ENCODE assay signal across 9 cellular contexts in the genomic region with DNA sequence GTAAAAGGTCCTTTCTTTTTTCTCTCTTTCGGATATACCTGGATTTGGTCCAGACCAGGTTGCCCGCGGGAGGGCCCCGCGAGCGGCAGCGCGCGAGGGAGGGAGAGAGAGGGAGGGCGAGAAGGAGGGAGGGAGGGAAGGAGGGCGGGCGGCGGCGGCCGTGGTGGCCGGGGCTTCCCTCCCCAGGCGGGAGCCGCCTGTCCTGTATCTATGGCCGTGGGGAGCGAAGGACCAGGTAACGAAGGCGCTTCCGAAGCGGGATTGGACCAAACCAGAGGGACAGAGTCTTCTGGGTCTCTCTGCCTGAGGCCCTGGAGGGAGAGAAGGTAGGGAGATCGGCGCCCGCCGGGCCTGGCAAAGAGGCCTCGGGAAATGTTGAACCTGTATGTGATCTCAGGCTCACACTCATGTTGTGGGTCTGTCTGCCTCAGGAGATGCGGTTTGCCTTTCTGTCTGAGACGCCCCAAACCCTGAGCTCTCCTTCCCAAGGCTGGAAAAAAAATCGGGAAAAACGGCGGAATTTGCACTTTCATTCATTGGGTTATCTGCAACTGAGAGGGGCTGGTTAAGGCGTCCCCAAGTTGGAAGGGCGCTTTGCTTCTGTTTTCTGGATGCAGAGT. TPM values are rescaled to one million over a fixed set of nuclear protein-coding genes. Genes with fewer than 3 reads are reported as not detected.
A peak's percentile ranks its signal among the peaks of the same experiment; 100 is the strongest.
DNase-seq lines count a peak whose midpoint lies in the region; ATAC-seq and TF ChIP-seq lines count a peak whose summit lies in the region.
"Had no signal": no experiment of that assay in that cellular context is flagged by ENCODE, and none has a peak within 500 bp of the region (broad histone marks: within the 10 kb centered on the region; RNA-seq: fewer than 3 reads in every experiment).

No MANE protein-coding gene starts in this region.

- ATAC-seq in activated naive CD4-positive, alpha-beta T cell treated with anti-CD3 and anti-CD28 coated beads, Interleukin-2, amount 50 U/mL, for 72 hours: no peak
- ATAC-seq in T-cell (replicated peaks in 1 of 4) (peak in 3 of 4 experiments; percentile 12 to 22 (median 13)), GM19467 (IDR thresholded peaks at IDR 0.05; ENCODE audit: unreplicated experiment) (no peak), HG03432 (IDR thresholded peaks at IDR 0.05; ENCODE audit: unreplicated experiment) (no peak)

- DNase-seq in activated naive CD4-positive, alpha-beta T cell treated with anti-CD3 and anti-CD28 coated beads for 36 hours: no peak
- DNase-seq in activated naive CD4-positive, alpha-beta T cell treated with anti-CD3 and anti-CD28 coated beads, Interleukin-2, amount 50 U/mL, for 72 hours (ENCODE audit: low spot score in 2 of 2): no peak
- no peak for DNase-seq in T-cell
- no peak for DNase-seq in kidney epithelial cell (ENCODE audit: low read depth)
- DNase-seq in tibial artery: no peak
- no peak for DNase-seq in NOMO-1 treated with DMSO at 0.1 percent for 48 hours (lab: John Stamatoyannopoulos, UW; ENCODE audit: unreplicated experiment)
- DNase-seq: COR-L47 had no signal

- no peaks in the 10 kb centered on the region for H3K36me3 ChIP-seq in kidney epithelial cell (ENCODE audit: control insufficient read depth, insufficient read depth, low read length)
- H3K36me3 ChIP-seq in tibial artery: no peaks in the 10 kb centered on the region

- H3K27me3 ChIP-seq in kidney epithelial cell (ENCODE audit: control insufficient read depth, insufficient read depth, low read length) (peaks cover 53% of the 10 kb centered on the region), tibial artery (no peaks in the 10 kb centered on the region)

- H3K4me3 Mint-ChIP-seq in activated naive CD4-positive, alpha-beta T cell treated with anti-CD3 and anti-CD28 coated beads for 36 hours: peak overlapping the region; percentile 74
- peak overlapping the region; percentile 61 to 88 (median 76) for H3K4me3 Mint-ChIP-seq in T-cell

- intact Hi-C loops in activated naive CD4-positive, alpha-beta T cell treated with anti-CD3 and anti-CD28 coated beads for 36 hours (cut with micrococcal nuclease): loop anchor here (5.0 kb wide), 1 partner anchor 38 kb away; no protein-coding TSS in a partner anchor
- intact Hi-C loops in tibial artery (cut with DNase I; ENCODE audit: low total_unique reads): no loop called here

- peaks cover 4 to 70% (median 53%) of the 10 kb centered on the region in 4 donors for H3K4me1 ChIP-seq in tibial artery

- H3K4me1 Mint-ChIP-seq in activated naive CD4-positive, alpha-beta T cell treated with anti-CD3 and anti-CD28 coated beads for 36 hours (ENCODE audit: low read depth): peaks cover 44% of the 10 kb centered on the region
- H3K4me1 Mint-ChIP-seq in T-cell: peaks cover 36 to 49% (median 47%) of the 10 kb centered on the region in 3 donors

- no peaks in the 10 kb centered on the region for H3K9me3 Mint-ChIP-seq in activated naive CD4-positive, alpha-beta T cell treated with anti-CD3 and anti-CD28 coated beads for 36 hours
- H3K9me3 Mint-ChIP-seq in activated naive CD4-positive, alpha-beta T cell treated with anti-CD3 and anti-CD28 coated beads, Interleukin-2, amount 50 U/mL, for 72 hours: no peaks in the 10 kb centered on the region
- H3K9me3 Mint-ChIP-seq in T-cell: no peaks in the 10 kb centered on the region

- no peaks in the 10 kb centered on the region for H3K9me3 ChIP-seq in tibial artery

- POLR2A ChIA-PET in T-cell (lab: Charles Lee): no interaction called here

- H3K36me3 Mint-ChIP-seq in activated naive CD4-positive, alpha-beta T cell treated with anti-CD3 and anti-CD28 coated beads for 36 hours (ENCODE audit: low read depth): peaks cover 2% of the 10 kb centered on the region
- H3K36me3 Mint-ChIP-seq in activated naive CD4-positive, alpha-beta T cell treated with anti-CD3 and anti-CD28 coated beads, Interleukin-2, amount 50 U/mL, for 72 hours: peaks cover 0 to 18% of the 10 kb centered on the region in 2 donors
- no peaks in the 10 kb centered on the region for H3K36me3 Mint-ChIP-seq in T-cell

- CTCF ChIA-PET in activated naive CD4-positive, alpha-beta T cell treated with anti-CD3 and anti-CD28 coated beads for 36 hours (lab: Charles Lee): no interaction called here
- CTCF ChIA-PET in T-cell (lab: Charles Lee): no interaction called here

- H3K27ac ChIP-seq in tibial artery: peak overlapping the region; percentile 93 to 98

- H3K27me3 Mint-ChIP-seq in activated naive CD4-positive, alpha-beta T cell treated with anti-CD3 and anti-CD28 coated beads for 36 hours (ENCODE audit: low read depth): peaks cover 79% of the 10 kb centered on the region
- peaks cover 85 to 91% of the 10 kb centered on the region in 2 donors for H3K27me3 Mint-ChIP-seq in T-cell

- no peak for TF ChIP-seq CTCF in kidney epithelial cell (IDR thresholded peaks at IDR 0.05; ENCODE audit: insufficient read depth, low read length, poor library complexity, severe bottlenecking)
- TF ChIP-seq CTCF in tibial artery (IDR thresholded peaks at IDR 0.05): no peak

- peak overlapping the region; percentile 52 for H3K4me3 ChIP-seq in kidney epithelial cell (ENCODE audit: low read depth, low read length)
- peak overlapping the region; percentile 64 to 76 for H3K4me3 ChIP-seq in tibial artery

- no peak overlapping the region for H3K27ac Mint-ChIP-seq in activated naive CD4-positive, alpha-beta T cell treated with anti-CD3 and anti-CD28 coated beads for 36 hours
- no peak overlapping the region for H3K27ac Mint-ChIP-seq in activated naive CD4-positive, alpha-beta T cell treated with anti-CD3 and anti-CD28 coated beads, Interleukin-2, amount 50 U/mL, for 72 hours
- H3K27ac Mint-ChIP-seq in T-cell: peak overlapping the region in 1 of 2 donors; percentile 4

RNA-seq across cellular contexts. Expression of a gene that starts 5.2 kb away (rescaled TPM):
- total RNA-seq in activated naive CD4-positive, alpha-beta T cell treated with anti-CD3 and anti-CD28 coated beads for 36 hours: not detected
- not detected for total RNA-seq in activated naive CD4-positive, alpha-beta T cell treated with anti-CD3 and anti-CD28 coated beads, Interleukin-2, amount 50 U/mL, for 72 hours
- total RNA-seq in T-cell (not detected), kidney epithelial cell (12.3 and 15.5 TPM in 2 replicates)

RNA-seq across cellular contexts. Expression of a gene that starts 9.9 kb away (rescaled TPM):
- not detected for total RNA-seq in activated naive CD4-positive, alpha-beta T cell treated with anti-CD3 and anti-CD28 coated beads for 36 hours
- not detected for total RNA-seq in activated naive CD4-positive, alpha-beta T cell treated with anti-CD3 and anti-CD28 coated beads, Interleukin-2, amount 50 U/mL, for 72 hours
- under 1 TPM in 1 of 5 donors, not detected in 4; 0.30 TPM for total RNA-seq in T-cell
- 5.9 and 9.2 TPM in 2 replicates for total RNA-seq in kidney epithelial cell

RNA-seq across cellular contexts. Expression of a gene that starts 14.0 kb away (rescaled TPM):
- total RNA-seq in activated naive CD4-positive, alpha-beta T cell treated with anti-CD3 and anti-CD28 coated beads for 36 hours: not detected
- total RNA-seq in activated naive CD4-positive, alpha-beta T cell treated with anti-CD3 and anti-CD28 coated beads, Interleukin-2, amount 50 U/mL, for 72 hours: not detected
- total RNA-seq in T-cell (not detected), kidney epithelial cell (0.41 and 0.67 TPM in 2 replicates)

RNA-seq across cellular contexts. Expression of a gene that starts 20.0 kb away (rescaled TPM):
- not detected for total RNA-seq in activated naive CD4-positive, alpha-beta T cell treated with anti-CD3 and anti-CD28 coated beads for 36 hours
- not detected for total RNA-seq in activated naive CD4-positive, alpha-beta T cell treated with anti-CD3 and anti-CD28 coated beads, Interleukin-2, amount 50 U/mL, for 72 hours
- total RNA-seq in T-cell (not detected), kidney epithelial cell (0.46 and 0.55 TPM in 2 replicates)

RNA-seq across cellular contexts. Expression of a gene that starts 21.9 kb away (rescaled TPM):
- not detected for total RNA-seq in activated naive CD4-positive, alpha-beta T cell treated with anti-CD3 and anti-CD28 coated beads for 36 hours
- total RNA-seq in activated naive CD4-positive, alpha-beta T cell treated with anti-CD3 and anti-CD28 coated beads, Interleukin-2, amount 50 U/mL, for 72 hours: not detected
- total RNA-seq in T-cell: not detected
- total RNA-seq in kidney epithelial cell: 0.58 and 0.96 TPM in 2 replicates

Comparison
In these comparisons a context has a peak if more than half of its experiments do, and no peak if none do; other contexts are left out.
1. ATAC-seq: peak in T-cell (3 of 4); none in activated naive CD4-positive, alpha-beta T cell treated with anti-CD3 and anti-CD28 coated beads, Interleukin-2, amount 50 U/mL, for 72 hours (0 of 2), GM19467 (single experiment) and HG03432 (single experiment).
2. RNA of a gene that starts 5.2 kb away (total RNA-seq): 12.3 to 15.5 TPM in kidney epithelial cell; not detected in activated naive CD4-positive, alpha-beta T cell treated with anti-CD3 and anti-CD28 coated beads, Interleukin-2, amount 50 U/mL, for 72 hours, not detected in activated naive CD4-positive, alpha-beta T cell treated with anti-CD3 and anti-CD28 coated beads for 36 hours and not detected in T-cell; every median in the first group is over 10 times any median in the second.